7 cellular contexts compared by ENCODE assay signal in the genomic region with DNA sequence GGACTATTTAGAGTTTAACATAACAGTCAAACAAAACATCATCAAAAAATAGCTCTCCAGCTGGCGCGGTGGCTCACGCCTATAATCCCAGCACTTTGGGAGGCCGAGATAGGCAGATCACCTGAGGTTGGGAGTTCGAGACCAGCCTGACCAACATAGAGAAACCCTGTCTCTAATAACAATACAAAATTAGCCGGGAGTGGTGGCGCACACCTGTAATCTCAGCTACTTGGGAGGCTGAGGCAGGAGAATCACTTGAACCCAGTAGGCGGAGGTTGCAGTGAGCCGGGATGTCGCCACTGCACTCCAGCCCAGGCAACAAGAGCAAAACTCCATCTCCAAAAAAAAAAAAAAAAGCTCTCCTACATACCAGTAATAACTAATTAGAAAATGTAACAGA. TPM values are rescaled to one million over a fixed set of nuclear protein-coding genes. Genes with fewer than 3 reads are reported as not detected.
DNase-seq lines count a peak whose midpoint lies in the region; ATAC-seq, FAIRE-seq and TF ChIP-seq lines count a peak whose summit lies in the region.
"Not testable (repeated sequence)": the region's sequence is repeated elsewhere in the genome, so short reads cannot be mapped to it uniquely, and the experiment has no call there.

No MANE protein-coding gene starts in this region.

- 0 out of 2 replicates have a peak overlapping the region, but pooled peaks have one; percentile 96 for H3K9ac ChIP-seq in KMS-11
- H3K9ac ChIP-seq in GM12878 (ENCODE audit: control insufficient read depth, insufficient read depth, low read length); smooth muscle cell (ENCODE audit: low read depth): not testable (repeated sequence)

- H3K27ac Mint-ChIP-seq in T-helper 17 cell: not testable (repeated sequence)
- peak overlapping the region; percentile 43 for H3K27ac Mint-ChIP-seq in activated CD8-positive, alpha-beta T cell treated with anti-CD3 and anti-CD28 coated beads for 36 hours
- peak overlapping the region; percentile 75 for H3K27ac Mint-ChIP-seq in activated naive CD4-positive, alpha-beta T cell treated with anti-CD3 and anti-CD28 coated beads for 36 hours

- WGBS in GM12878 (ENCODE audit: insufficient coverage, insufficient replicate concordance, low lambda C conversion rate, missing lambda C conversion rate): over 99% methylated on average over 10 of the region's 10 CpGs
- 59% methylated on average over 10 of the region's 10 CpGs for WGBS in right lobe of liver (ENCODE audit: insufficient coverage, low coverage, low lambda C conversion rate, missing lambda C conversion rate)
- 92% methylated on average over 10 of the region's 10 CpGs for WGBS in smooth muscle cell (ENCODE audit: low lambda C conversion rate)

- H3K36me3 Mint-ChIP-seq in T-helper 17 cell (ENCODE audit: low read depth): not testable (repeated sequence)
- peaks cover 51% of the 10 kb centered on the region for H3K36me3 Mint-ChIP-seq in activated CD8-positive, alpha-beta T cell treated with anti-CD3 and anti-CD28 coated beads for 36 hours (ENCODE audit: low read depth)
- peaks cover 54% of the 10 kb centered on the region for H3K36me3 Mint-ChIP-seq in activated naive CD4-positive, alpha-beta T cell treated with anti-CD3 and anti-CD28 coated beads for 36 hours (ENCODE audit: low read depth)

- SMC1A ChIA-PET in GM12878 (lab: Charles Lee; ENCODE audit: uncharacterized antibody, unreplicated experiment): interaction anchor here (0.8 to 9.7 kb wide), 7 partner anchors 6 to 158 kb away, joined by 3 to 89 read pairs (median 8); no protein-coding TSS in a partner anchor

- not testable (repeated sequence) for ATAC-seq in T-helper 17 cell; activated CD8-positive, alpha-beta T cell treated with anti-CD3 and anti-CD28 coated beads for 36 hours; GM12878; right lobe of liver

- peaks cover 12% of the 10 kb centered on the region for H3K9me3 Mint-ChIP-seq in activated CD8-positive, alpha-beta T cell treated with anti-CD3 and anti-CD28 coated beads for 36 hours
- not testable (repeated sequence) for H3K9me3 Mint-ChIP-seq in activated naive CD4-positive, alpha-beta T cell treated with anti-CD3 and anti-CD28 coated beads for 36 hours

- H3K9me3 ChIP-seq in T-helper 17 cell (ENCODE audit: control insufficient read depth, low read length, poor library complexity, severe bottlenecking); GM12878 (replicated peaks; ENCODE audit: control insufficient read depth, insufficient read depth, low read length); right lobe of liver; smooth muscle cell (replicated peaks; ENCODE audit: low read depth): not testable (repeated sequence)

- H3K4me1 ChIP-seq in KMS-11 (ENCODE audit: low read depth, poor library complexity, severe bottlenecking) (peaks cover 87% of the 10 kb centered on the region), right lobe of liver (peaks cover 0 to 56% (median 16%) of the 10 kb centered on the region in 4 donors), smooth muscle cell (ENCODE audit: low read depth) (peaks cover 28% of the 10 kb centered on the region)
- H3K4me1 ChIP-seq in GM12878 (ENCODE audit: control insufficient read depth, insufficient read depth, low read length): not testable (repeated sequence)

- H3K27me3 ChIP-seq in KMS-11 (ENCODE audit: insufficient read depth, low read depth); GM12878 (replicated peaks in 1 of 2; ENCODE audit: control insufficient read depth in 2 of 2, insufficient read depth in 2 of 2, low read length in 1 of 2); right lobe of liver; smooth muscle cell (ENCODE audit: low read depth): not testable (repeated sequence)

- H3K4me1 Mint-ChIP-seq in T-helper 17 cell: peaks cover 65% of the 10 kb centered on the region
- H3K4me1 Mint-ChIP-seq in activated CD8-positive, alpha-beta T cell treated with anti-CD3 and anti-CD28 coated beads for 36 hours (ENCODE audit: low read depth): peaks cover 75% of the 10 kb centered on the region
- H3K4me1 Mint-ChIP-seq in activated naive CD4-positive, alpha-beta T cell treated with anti-CD3 and anti-CD28 coated beads for 36 hours (ENCODE audit: low read depth): peaks cover 84% of the 10 kb centered on the region

- peak overlapping the region; percentile 88 for H3K27ac ChIP-seq in KMS-11
- H3K27ac ChIP-seq in GM12878 (ENCODE audit: control insufficient read depth, insufficient read depth): not testable (repeated sequence)
- peak overlapping the region in 2 of 3 donors; percentile 5 to 56 for H3K27ac ChIP-seq in right lobe of liver
- H3K27ac ChIP-seq in smooth muscle cell (ENCODE audit: low read depth): peak overlapping the region; percentile 8

- BruUV-seq in GM12878 (replicated peaks; lab: Mats Ljungman, UMichigan): not testable (repeated sequence)

- in situ Hi-C loops in GM12878 (cut with MboI): not testable (repeated sequence)

- H3K27me3 Mint-ChIP-seq in T-helper 17 cell; activated CD8-positive, alpha-beta T cell treated with anti-CD3 and anti-CD28 coated beads for 36 hours; activated naive CD4-positive, alpha-beta T cell treated with anti-CD3 and anti-CD28 coated beads for 36 hours (ENCODE audit: low read depth): not testable (repeated sequence)

- not testable (repeated sequence) for DNase-seq in T-helper 17 cell; activated CD8-positive, alpha-beta T cell treated with anti-CD3 and anti-CD28 coated beads for 36 hours; activated naive CD4-positive, alpha-beta T cell treated with anti-CD3 and anti-CD28 coated beads for 36 hours; GM12878 (ENCODE audit: low read depth, low spot score); right lobe of liver; smooth muscle cell (lab: John Stamatoyannopoulos, UW; ENCODE audit: unreplicated experiment)

- not testable (repeated sequence) for FAIRE-seq in GM12878 (lab: Jason Lieb, UNC)

- TF ChIP-seq POLR2A in GM12878 (IDR thresholded peaks at IDR 0.05; ENCODE audit: low read depth, low read length); right lobe of liver (IDR thresholded peaks at IDR 0.05): not testable (repeated sequence)

- TF ChIP-seq RAD21 in GM12878 (IDR thresholded peaks at IDR 0.05; ENCODE audit: insufficient read depth, low read depth, low read length): not testable (repeated sequence)

- H3K4me3 ChIP-seq in KMS-11 (IDR thresholded peaks at IDR 0.05; ENCODE audit: insufficient read depth, low read depth, low read length); GM12878: not testable (repeated sequence)
- H3K4me3 ChIP-seq in right lobe of liver: peak overlapping the region in 2 of 3 donors; percentile 30 to 34
- peak overlapping the region; percentile 85 for H3K4me3 ChIP-seq in smooth muscle cell

- H3F3A ChIP-seq in smooth muscle cell (ENCODE audit: low read depth): peaks cover 39% of the 10 kb centered on the region

- CTCF ChIA-PET in activated CD8-positive, alpha-beta T cell treated with anti-CD3 and anti-CD28 coated beads for 36 hours (lab: Charles Lee): interaction anchor here (1.1 kb wide), 1 partner anchor 9 kb away, joined by 3 read pairs; no protein-coding TSS in a partner anchor
- CTCF ChIA-PET in activated naive CD4-positive, alpha-beta T cell treated with anti-CD3 and anti-CD28 coated beads for 36 hours (lab: Charles Lee): interaction anchor here (0.7 to 2.2 kb wide), 4 partner anchors 60 to 213 kb away, joined by 3 to 6 read pairs (median 4); no protein-coding TSS in a partner anchor
- CTCF ChIA-PET in GM12878 (lab: Yijun Ruan, JAX): interaction anchor here (0.9 kb wide), 1 partner anchor 18 kb away, joined by 3 read pairs; no protein-coding TSS in a partner anchor

- not testable (repeated sequence) for TF ChIP-seq CTCF in KMS-11 (conservative IDR thresholded peaks at IDR 0.05; ENCODE audit: low read depth, low read length); activated CD8-positive, alpha-beta T cell treated with anti-CD3 and anti-CD28 coated beads for 36 hours (IDR thresholded peaks at IDR 0.05); GM12878 (IDR thresholded peaks at IDR 0.05 in 2 of 3, conservative IDR thresholded peaks at IDR 0.05 in 1 of 3; ENCODE audit: control insufficient read depth in 2 of 3, extremely low read depth in 1 of 3, insufficient read depth in 1 of 3, low read depth in 3 of 3, low read length in 3 of 3); right lobe of liver (IDR thresholded peaks at IDR 0.05); smooth muscle cell (IDR thresholded peaks at IDR 0.05; ENCODE audit: borderline replicate concordance, insufficient read depth, poor library complexity, severe bottlenecking)

- H3K79me2 ChIP-seq in KMS-11 (ENCODE audit: insufficient read depth, low read depth): peaks cover 100% of the 10 kb centered on the region
- peaks cover 86% of the 10 kb centered on the region for H3K79me2 ChIP-seq in GM12878 (ENCODE audit: control insufficient read depth, insufficient read depth, low read length)
- H3K79me2 ChIP-seq in smooth muscle cell (ENCODE audit: low read depth): peaks cover 100% of the 10 kb centered on the region

- intact Hi-C loops in activated CD8-positive, alpha-beta T cell treated with anti-CD3 and anti-CD28 coated beads for 36 hours (cut with micrococcal nuclease); right lobe of liver (cut with DNase I): not testable (repeated sequence)
- intact Hi-C loops in activated naive CD4-positive, alpha-beta T cell treated with anti-CD3 and anti-CD28 coated beads for 36 hours (cut with micrococcal nuclease): loop anchor here (5.0 kb wide), 1 partner anchor 829 kb away; the partner anchor contains the start of gene MAP3K1
- intact Hi-C loops in GM12878 (cut with micrococcal nuclease; ENCODE audit: unreplicated experiment): loop anchor here (10.0 kb wide), 1 partner anchor 276 kb away; no protein-coding TSS in a partner anchor

- H2AFZ ChIP-seq in KMS-11 (ENCODE audit: low read depth); GM12878 (ENCODE audit: control insufficient read depth, low read depth, low read length); smooth muscle cell (ENCODE audit: low read depth): not testable (repeated sequence)

- peaks cover 57% of the 10 kb centered on the region; the same call in 1 of the 2 replicates for H3K36me3 ChIP-seq in KMS-11 (ENCODE audit: insufficient read depth)
- H3K36me3 ChIP-seq in GM12878 (ENCODE audit: control insufficient read depth in 2 of 2, insufficient read depth in 2 of 2, low read length in 1 of 2); right lobe of liver; smooth muscle cell (ENCODE audit: low read depth): not testable (repeated sequence)

- H4K20me1 ChIP-seq in KMS-11 (ENCODE audit: insufficient read depth): peaks cover 60% of the 10 kb centered on the region
- not testable (repeated sequence) for H4K20me1 ChIP-seq in GM12878 (ENCODE audit: control insufficient read depth, insufficient read depth)
- H4K20me1 ChIP-seq in smooth muscle cell (ENCODE audit: low read depth): peaks cover 100% of the 10 kb centered on the region

- POLR2A ChIA-PET in activated CD8-positive, alpha-beta T cell treated with anti-CD3 and anti-CD28 coated beads for 36 hours (lab: Charles Lee): interaction anchor here (1.5 kb wide), 1 partner anchor 10 kb away, joined by 3 read pairs; no protein-coding TSS in a partner anchor
- POLR2A ChIA-PET in GM12878 (lab: Charles Lee): interaction anchor here (0.6 to 2.0 kb wide), 3 partner anchors 8 to 48 kb away, joined by 3 to 12 read pairs (median 3); no protein-coding TSS in a partner anchor

- RAD21 ChIA-PET in GM12878 (lab: Charles Lee; ENCODE audit: unreplicated experiment): interaction anchor here (0.6 to 11.5 kb wide), 8 partner anchors 8 to 283 kb away, joined by 3 to 79 read pairs (median 4); no protein-coding TSS in a partner anchor

- TF ChIP-seq EP300 in GM12878 (IDR thresholded peaks at IDR 0.05; ENCODE audit: borderline replicate concordance in 1 of 2, control insufficient read depth in 1 of 2, low read depth in 2 of 2, low read length in 2 of 2): not testable (repeated sequence)

- peak overlapping the region; percentile 96 for H3K4me2 ChIP-seq in KMS-11
- not testable (repeated sequence) for H3K4me2 ChIP-seq in GM12878 (ENCODE audit: control insufficient read depth, insufficient read depth)
- peak overlapping the region; percentile 91 for H3K4me2 ChIP-seq in smooth muscle cell

- peak overlapping the region; percentile 52 for H3K4me3 Mint-ChIP-seq in T-helper 17 cell
- not testable (repeated sequence) for H3K4me3 Mint-ChIP-seq in activated CD8-positive, alpha-beta T cell treated with anti-CD3 and anti-CD28 coated beads for 36 hours
- H3K4me3 Mint-ChIP-seq in activated naive CD4-positive, alpha-beta T cell treated with anti-CD3 and anti-CD28 coated beads for 36 hours: peak overlapping the region; percentile 62

RNA-seq across cellular contexts. Expression of gene IL6ST, which starts 6.3 kb away (rescaled TPM):
- total RNA-seq in T-helper 17 cell (100 to 1,000 TPM; 159 TPM), GM12878 (2014; rRNA removed) (10.6 and 10.7 TPM in 2 replicates), GM12878 (2014; rRNA removed; fragmentation: Illumina TruSeq; extraction: Trizol) (17.2 and 20.9 TPM in 2 replicates), GM12878 (2021) (14.2 and 14.4 TPM in 2 replicates), right lobe of liver (100 to 1,000 TPM; 150 to 341 (median 278) TPM), smooth muscle cell (1,401 and 1,456 TPM in 2 replicates)
- 10 to 100 TPM; 31.4 to 35.3 TPM for total RNA-seq in activated CD8-positive, alpha-beta T cell treated with anti-CD3 and anti-CD28 coated beads for 36 hours
- 100 to 1,000 TPM in 1 of 2 experiments, 10 to 100 TPM in 1; 93.4 to 103 TPM for total RNA-seq in activated naive CD4-positive, alpha-beta T cell treated with anti-CD3 and anti-CD28 coated beads for 36 hours
- 246 and 249 TPM in 2 replicates for total RNA-seq in GM12878 (2013; cell fraction: nucleolus; rRNA removed)
- polyA plus RNA-seq in GM12878 (2011; ENCODE audit: low read depth): 2.6 TPM
- polyA plus RNA-seq in GM12878 (2011; rRNA removed) (139 and 232 TPM in 2 replicates), GM12878 (2014; fragmentation: Illumina TruSeq; extraction: Trizol) (9.1 and 12.9 TPM in 2 replicates), GM12878 (2014; fragmentation: Nextera tagmentation; extraction: Ambion mirVana) (1 to 10 TPM; 1.5 to 1.8 TPM), GM12878 (2014; rRNA removed) (4.8 and 5.1 TPM in 2 replicates), GM12878 (2016; fragmentation: Nextera tagmentation; extraction: Ambion mirVana) (10 to 100 TPM; 13.0 to 13.8 TPM), smooth muscle cell (555 and 672 TPM in 2 replicates)
- polyA plus RNA-seq in GM12878 (2011; cell fraction: cytosol; rRNA removed): 64.4 and 71.0 TPM in 2 replicates
- 91.8 and 137 TPM in 2 replicates for polyA plus RNA-seq in GM12878 (2011; cell fraction: nucleus; rRNA removed)
- 5.5 and 6.8 TPM in 2 replicates for polyA plus RNA-seq in GM12878 (2012)
- 311 and 430 TPM in 2 replicates for polyA minus RNA-seq in GM12878 (2011; rRNA and poly(A)+ RNA removed)
- polyA minus RNA-seq in GM12878 (2011; cell fraction: cytosol; rRNA and poly(A)+ RNA removed): 125 and 166 TPM in 2 replicates
- 130 and 132 TPM in 2 replicates for polyA minus RNA-seq in GM12878 (2011; cell fraction: nucleus; rRNA and poly(A)+ RNA removed)
